13 cellular contexts compared by ENCODE assay signal in genomic region chr16:4521971-4522623, GRCh38. TPM values are rescaled to one million over a fixed set of nuclear protein-coding genes. Genes with fewer than 3 reads are reported as not detected.
DNase-seq lines count a peak whose midpoint lies in the region; TF ChIP-seq lines count a peak whose summit lies in the region.
"Had no signal": no experiment of that assay in that cellular context is flagged by ENCODE, and none has a peak within 500 bp of the region (broad histone marks: within the 10 kb centered on the region; RNA-seq: fewer than 3 reads in every experiment).

No MANE protein-coding gene starts in this region.

- peak overlapping the region; percentile 62 to 95 (median 86) for H3K27ac ChIP-seq in dorsolateral prefrontal cortex

- H3K27me3 ChIP-seq in dorsolateral prefrontal cortex, result no peaks in the 10 kb centered on the region

- peak in 4 of 56 donors; percentile 7 to 14 (median 10) for TF ChIP-seq CTCF in dorsolateral prefrontal cortex (IDR thresholded peaks at IDR 0.05 in 54 of 56, conservative IDR thresholded peaks at IDR 0.05 in 2 of 56; ENCODE audit: low read depth in 1 of 56, partially characterized antibody in 56 of 56)

- intact Hi-C loops in dorsolateral prefrontal cortex (cut with DNase I), result no loop called here

- peak overlapping the region in 1 of 59 donors; percentile 2 for H3K4me3 ChIP-seq in dorsolateral prefrontal cortex

- DNase-seq in DMS79 (lab: John Stamatoyannopoulos, UW) (peak; percentile 83), NCI-H2196 treated with DMSO at 0.1 percent for 48 hours (lab: John Stamatoyannopoulos, UW; ENCODE audit: unreplicated experiment) (peak; percentile 66), dorsolateral prefrontal cortex (peak; percentile 63 to 90 (median 83)), occipital lobe (lab: John Stamatoyannopoulos, UW) (peak; percentile 73), KG1 (lab: John Stamatoyannopoulos, UW) (no peak), DMS53 (lab: John Stamatoyannopoulos, UW) (no peak)
- no peak for DNase-seq in activated CD4-positive, CD25-positive, alpha-beta regulatory T cell treated with anti-CD3 and anti-CD28 coated beads, Interleukin-2, amount 50 U/mL, for 72 hours
- DNase-seq in activated naive CD4-positive, alpha-beta T cell (lab: John Stamatoyannopoulos, UW), result no peak
- DNase-seq: activated CD8-positive, alpha-beta memory T cell treated with anti-CD3 and anti-CD28 coated beads, Interleukin-2, amount 50 U/mL, for 48 hours had no signal

RNA-seq across cellular contexts. Expression of gene CDIP1, which starts 16.5 kb away (rescaled TPM):
- total RNA-seq in dorsolateral prefrontal cortex, result 100 to 1,000 TPM; 100 to 237 (median 186) TPM
- 11.1 TPM for total RNA-seq in occipital lobe

RNA-seq across cellular contexts. Expression of gene C16orf96, which starts 34.0 kb away (rescaled TPM):
- 1 to 10 TPM in 59 of 120 experiments, under 1 TPM in 61; 0.30 to 2.0 (median 1.00) TPM for total RNA-seq in dorsolateral prefrontal cortex
- not detected for total RNA-seq in occipital lobe
- total RNA-seq: dermis microvascular lymphatic vessel endothelial cell, MCF 10A, pulmonary artery endothelial cell, SK-MEL-5 had no signal

RNA-seq across cellular contexts. Expression of gene HMOX2, which starts 45.9 kb away (rescaled TPM):
- total RNA-seq in dorsolateral prefrontal cortex (100 to 1,000 TPM in 32 of 120 experiments, 10 to 100 TPM in 88; 41.9 to 120 (median 90.5) TPM), occipital lobe (27.0 TPM)

RNA-seq across cellular contexts. Expression of gene NMRAL1, which starts 47.7 kb away (rescaled TPM):
- 10 to 100 TPM; 28.4 to 78.4 (median 55.8) TPM for total RNA-seq in dorsolateral prefrontal cortex
- 51.2 TPM for total RNA-seq in occipital lobe

Comparison
In these comparisons a context has a peak if more than half of its experiments do, and no peak if none do; other contexts are left out.
1. DNase-seq: peak in DMS79 (single experiment), NCI-H2196 treated with DMSO at 0.1 percent for 48 hours (single experiment), dorsolateral prefrontal cortex (10 of 10) and occipital lobe (single experiment); none in KG1 (single experiment), DMS53 (single experiment), activated CD4-positive, CD25-positive, alpha-beta regulatory T cell treated with anti-CD3 and anti-CD28 coated beads, Interleukin-2, amount 50 U/mL, for 72 hours (single experiment) and activated naive CD4-positive, alpha-beta T cell (0 of 4).